In the genomic region with DNA sequence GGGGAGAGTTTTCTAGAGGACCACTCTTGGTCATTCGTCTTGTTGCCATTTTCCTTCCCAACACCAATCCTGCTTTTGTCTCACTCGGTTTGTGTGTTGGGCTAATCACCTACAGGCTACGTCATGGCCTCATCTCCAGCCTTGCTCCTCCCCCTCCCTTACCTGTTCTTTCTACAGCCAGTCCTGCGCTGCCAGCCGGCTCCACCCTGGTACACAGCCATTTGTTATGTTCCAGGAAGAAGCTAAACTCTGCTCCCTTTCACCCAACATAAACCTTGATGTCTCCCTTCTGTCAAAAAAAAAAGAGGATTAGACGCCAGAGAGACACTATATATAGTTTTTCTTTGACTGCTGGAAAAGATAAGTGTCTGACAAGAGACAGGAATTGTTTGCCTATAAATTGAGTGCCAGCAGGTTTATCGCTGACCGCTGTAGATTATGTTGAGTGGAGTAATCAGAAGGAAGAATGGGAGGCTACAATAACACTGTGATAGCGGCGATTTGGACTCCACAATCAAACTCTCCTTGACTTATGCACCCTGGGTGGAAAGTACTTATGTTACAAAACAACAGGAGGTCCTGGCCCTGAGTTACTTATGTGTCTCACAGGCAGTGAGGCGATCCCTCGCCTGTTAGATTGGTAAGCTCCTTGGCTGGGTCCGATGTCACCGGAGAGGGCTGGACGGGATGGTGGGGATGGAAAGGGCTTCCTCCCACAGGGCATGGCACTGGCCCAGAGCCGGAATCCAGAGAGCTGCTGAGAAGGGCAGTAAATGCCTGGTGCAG, we compare ENCODE assay signal across 2 cellular contexts.
A peak's percentile ranks its signal among the peaks of the same experiment; 100 is the strongest.
TF ChIP-seq lines count a peak whose summit lies in the region.

No MANE protein-coding gene starts in this region.

TF ChIP-seq in Ishikawa, 13 proteins besides CTCF, POLR2A, EP300 and RAD21:
- no peak for TF ChIP-seq FOXM1 (IDR thresholded peaks at IDR 0.05; ENCODE audit: borderline replicate concordance, low read depth)
- TF ChIP-seq NFIC (IDR thresholded peaks at IDR 0.05): peak; percentile 23; the same call in 1 of the 2 replicates

TF ChIP-seq in endothelial cell of umbilical vein, 7 proteins besides CTCF, POLR2A, EP300 and RAD21 (continued from another document):
- no peak for TF ChIP-seq MYC (IDR thresholded peaks at IDR 0.05; ENCODE audit: low read depth, low read length)
- TF ChIP-seq, protein P1, sequence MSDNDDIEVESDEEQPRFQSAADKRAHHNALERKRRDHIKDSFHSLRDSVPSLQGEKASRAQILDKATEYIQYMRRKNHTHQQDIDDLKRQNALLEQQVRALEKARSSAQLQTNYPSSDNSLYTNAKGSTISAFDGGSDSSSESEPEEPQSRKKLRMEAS (IDR thresholded peaks at IDR 0.05; ENCODE audit: insufficient read depth, insufficient read length): no peak
- no peak for TF ChIP-seq POLR2AphosphoS5 (IDR thresholded peaks at IDR 0.05; ENCODE audit: insufficient read depth, low read depth, low read length)
- TF ChIP-seq FOS (IDR thresholded peaks at IDR 0.05; ENCODE audit: borderline replicate concordance, insufficient read depth, low read length): no peak
- no peak for TF ChIP-seq GATA2 (IDR thresholded peaks at IDR 0.05; ENCODE audit: insufficient read depth, insufficient read length, low read depth, low read length)
- no peak for TF ChIP-seq JUN (IDR thresholded peaks at IDR 0.05; ENCODE audit: borderline replicate concordance, insufficient read depth, insufficient read length, low read depth)
